In genomic region chr14:74329950-74330575, GRCh38 we compare ENCODE assay signal across 18 cellular contexts. TPM values are rescaled to one million over a fixed set of nuclear protein-coding genes. Genes with fewer than 3 reads are reported as not detected.
"Had no signal": no experiment of that assay in that cellular context is flagged by ENCODE, and none has a peak within 500 bp of the region (broad histone marks: within the 10 kb centered on the region; RNA-seq: fewer than 3 reads in every experiment).

No MANE protein-coding gene starts in this region.

RNA-seq across cellular contexts. Expression of gene VRTN, which starts 18.2 kb away (rescaled TPM):
- total RNA-seq: activated B cell treated with CpG ODN at 0.5 μM for 24 hours; activated CD4-positive, alpha-beta memory T cell treated with anti-CD3 and anti-CD28 coated beads for 36 hours; activated CD4-positive, alpha-beta T cell treated with anti-CD3 and anti-CD28 coated beads, Interleukin-2, amount 10 ng/mL, durations not matched to agents 24 days and 14 days; activated CD8-positive, alpha-beta memory T cell treated with anti-CD3 and anti-CD28 coated beads for 36 hours; activated CD8-positive, alpha-beta T cell treated with anti-CD3 and anti-CD28 coated beads for 36 hours; activated naive CD4-positive, alpha-beta T cell treated with anti-CD3 and anti-CD28 coated beads for 36 hours; activated naive CD4-positive, alpha-beta T cell treated with anti-CD3 and anti-CD28 coated beads, Interleukin-2, amount 50 U/mL, for 72 hours; activated naive CD8-positive, alpha-beta T cell treated with anti-CD3 and anti-CD28 coated beads for 36 hours; activated T-cell treated with anti-CD3 and anti-CD28 coated beads, Interleukin-2, amount 50 U/mL, for 72 hours; activated T-helper 1 cell treated with anti-CD3 and anti-CD28 coated beads, Interleukin-12 subunit alpha, Interleukin-12 subunit beta, Interleukin-2, Interleukin-4 antibody, amounts not matched to agents 30 ng/mL and 10 ng/mL and 1 ng/mL, durations not matched to agents 14 hours and 24 hours and 36 hours; activated T-helper 17 cell treated with anti-CD3 and anti-CD28 coated beads, Interleukin-2, amount 50 U/mL, for 72 hours; aorta; body of pancreas; breast epithelium; T-helper 1 cell treated with Interleukin-12 subunit alpha and Interleukin-12 subunit beta and Interleukin-4 antibody, amounts not matched to agents 30 ng/mL and 1 ng/mL, for 36 hours; T-helper 17 cell; T-helper 2 cell treated with Interferon-gamma antibody and Interleukin-4, amounts not matched to agents 100 ng/mL and 5 ng/mL, for 36 hours had no signal
- polyA plus RNA-seq: adrenal gland, aorta had no signal
